29 cellular contexts compared by ENCODE assay signal in genomic region chr5:174287761-174288160, GRCh38.
"Had no signal": no experiment of that assay in that cellular context is flagged by ENCODE, and none has a peak within 500 bp of the region (broad histone marks: within the 10 kb centered on the region; RNA-seq: fewer than 3 reads in every experiment).

No MANE protein-coding gene starts in this region.

- H3K36me3 Mint-ChIP-seq: natural killer cell; neural progenitor cell; stimulated activated memory B cell treated with anti-CD40 and anti-IgM and Interleukin-4, amounts not matched to agents 10 μg/mL and 1 μg/mL and 100 μg/mL, for 72 hours had no signal

- H3K79me2 ChIP-seq: parathyroid adenoma had no signal

- H3K4me1 Mint-ChIP-seq: natural killer cell; nephron; stimulated activated memory B cell treated with anti-CD40 and anti-IgM and Interleukin-4, amounts not matched to agents 10 μg/mL and 1 μg/mL and 100 μg/mL, for 72 hours; stimulated activated naive CD8-positive, alpha-beta T cell treated with anti-CD3 and anti-CD28 coated beads, Interleukin-15, amount 100 ng/mL, for 72 hours had no signal

- H3K36me3 ChIP-seq: neural progenitor cell, ovary, right lobe of liver, sigmoid colon, suprapubic skin, tibial artery, transverse colon, upper lobe of left lung, vagina had no signal

- ATAC-seq: natural killer cell; psoas muscle; right cardiac atrium; right lobe of liver; stimulated activated memory B cell treated with anti-CD40 and anti-IgM and Interleukin-4, amounts not matched to agents 10 μg/mL and 1 μg/mL and 100 μg/mL, for 72 hours; stimulated activated naive CD8-positive, alpha-beta T cell treated with anti-CD3 and anti-CD28 coated beads, Interleukin-15, amount 100 ng/mL, for 72 hours; stimulated activated naive CD8-positive, alpha-beta T cell treated with anti-CD3 and anti-CD28 coated beads, Interleukin-15, Interleukin-2, amounts not matched to agents 100 U/mL and 50 U/mL, for 24 hours had no signal

- H3K27me3 ChIP-seq: ovary, right lobe of liver, sigmoid colon, testis, transverse colon, upper lobe of left lung, vagina had no signal

- H3K4me3 Mint-ChIP-seq: natural killer cell; nephron; neural progenitor cell; stimulated activated memory B cell treated with anti-CD40 and anti-IgM and Interleukin-4, amounts not matched to agents 10 μg/mL and 1 μg/mL and 100 μg/mL, for 72 hours; stimulated activated naive CD8-positive, alpha-beta T cell treated with anti-CD3 and anti-CD28 coated beads, Interleukin-15, amount 100 ng/mL, for 72 hours had no signal

- FAIRE-seq: small intestine, urothelium cell line had no signal

- H3K9me3 ChIP-seq: ovary, psoas muscle, right lobe of liver, suprapubic skin, testis, transverse colon, vagina had no signal

- H3K27ac ChIP-seq: neural progenitor cell, ovary, parathyroid adenoma, psoas muscle, right lobe of liver, sigmoid colon, suprapubic skin, testis, tibial artery, transverse colon, upper lobe of left lung, vagina had no signal

- H3K4me3 ChIP-seq: neural progenitor cell, ovary, psoas muscle, right lobe of liver, sigmoid colon, suprapubic skin, testis, tibial artery, transverse colon, upper lobe of left lung, vagina had no signal

- H3K9ac ChIP-seq: neural progenitor cell, parathyroid adenoma had no signal

- DNase-seq: natural killer cell; occipital lobe; ovary; posterior cingulate gyrus; psoas muscle; right cardiac atrium; right lobe of liver; sigmoid colon; small intestine; stimulated activated CD4-positive, alpha-beta T cell treated with anti-CD3 and anti-CD28 coated beads, Interleukin-15, amount 100 ng/mL, for 24 hours; stimulated activated CD4-positive, alpha-beta T cell treated with anti-CD3 and anti-CD28 coated beads, Interleukin-2, amount 100 ng/mL, for 24 hours; stimulated activated CD4-positive, alpha-beta T cell treated with anti-CD3 and anti-CD28 coated beads, Interleukin-2, amount 100 ng/mL, for 48 hours; stimulated activated CD4-positive, alpha-beta T cell treated with anti-CD3 and anti-CD28 coated beads, Interleukin-4, amount 100 ng/mL, for 24 hours; stimulated activated naive CD4-positive, alpha-beta T cell; stimulated activated naive CD8-positive, alpha-beta T cell treated with anti-CD3 and anti-CD28 coated beads, Interleukin-15, amount 100 ng/mL, for 72 hours; stimulated activated naive CD8-positive, alpha-beta T cell treated with anti-CD3 and anti-CD28 coated beads, Interleukin-15, Interleukin-2, amounts not matched to agents 100 U/mL and 50 U/mL, for 24 hours; substantia nigra; testis; tibial artery; transverse colon; upper lobe of left lung had no signal

- H2AFZ ChIP-seq: neural progenitor cell, parathyroid adenoma had no signal

- H3K27ac Mint-ChIP-seq: natural killer cell; nephron; neural progenitor cell; progenitor cell of endocrine pancreas; stimulated activated memory B cell treated with anti-CD40 and anti-IgM and Interleukin-4, amounts not matched to agents 10 μg/mL and 1 μg/mL and 100 μg/mL, for 72 hours; stimulated activated naive CD8-positive, alpha-beta T cell treated with anti-CD3 and anti-CD28 coated beads, Interleukin-15, amount 100 ng/mL, for 72 hours had no signal

- H3K4me1 ChIP-seq: neural progenitor cell, parathyroid adenoma, psoas muscle, right lobe of liver, sigmoid colon, suprapubic skin, testis, tibial artery, transverse colon, upper lobe of left lung, vagina had no signal

- H3K4me2 ChIP-seq: neural progenitor cell had no signal
